Comparison of ENCODE assay signal across 1 cellular context in the genomic region with DNA sequence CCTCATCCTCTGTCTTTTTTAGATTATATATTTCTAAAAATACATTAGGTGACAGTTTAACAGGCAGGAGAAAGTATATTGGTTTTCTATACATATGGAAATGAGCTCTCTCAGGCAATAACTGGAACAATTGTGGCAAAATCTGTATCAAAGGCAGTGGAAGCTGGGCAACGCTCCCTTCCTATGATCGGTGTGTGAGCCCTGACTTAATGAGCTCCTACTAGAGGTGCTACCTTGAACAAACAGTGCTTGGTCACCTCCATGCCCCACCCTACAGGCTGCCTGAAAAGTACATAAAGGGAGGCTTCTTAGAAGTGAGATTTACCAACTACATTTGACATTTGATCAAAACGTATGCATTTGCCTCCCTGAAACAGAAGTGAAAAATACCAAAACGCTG.
TF ChIP-seq lines count a peak whose summit lies in the region.

No MANE protein-coding gene starts in this region.

TF ChIP-seq in GM12878, 131 proteins besides CTCF, POLR2A, EP300 and RAD21 (continued from another document):
- TF ChIP-seq, protein P1, sequence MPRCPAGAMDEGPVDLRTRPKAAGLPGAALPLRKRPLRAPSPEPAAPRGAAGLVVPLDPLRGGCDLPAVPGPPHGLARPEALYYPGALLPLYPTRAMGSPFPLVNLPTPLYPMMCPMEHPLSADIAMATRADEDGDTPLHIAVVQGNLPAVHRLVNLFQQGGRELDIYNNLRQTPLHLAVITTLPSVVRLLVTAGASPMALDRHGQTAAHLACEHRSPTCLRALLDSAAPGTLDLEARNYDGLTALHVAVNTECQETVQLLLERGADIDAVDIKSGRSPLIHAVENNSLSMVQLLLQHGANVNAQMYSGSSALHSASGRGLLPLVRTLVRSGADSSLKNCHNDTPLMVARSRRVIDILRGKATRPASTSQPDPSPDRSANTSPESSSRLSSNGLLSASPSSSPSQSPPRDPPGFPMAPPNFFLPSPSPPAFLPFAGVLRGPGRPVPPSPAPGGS (IDR thresholded peaks at IDR 0.05; ENCODE audit: borderline replicate concordance, insufficient read depth, low read depth, low read length, poor library complexity, severe bottlenecking), result no peak
- TF ChIP-seq NR2F1 (conservative IDR thresholded peaks at IDR 0.05) (no peak), ATF3 (IDR thresholded peaks at IDR 0.05; ENCODE audit: borderline replicate concordance, extremely low read depth, low read depth, low read length) (no peak), MLLT1 (IDR thresholded peaks at IDR 0.05) (no peak), NFIC (IDR thresholded peaks at IDR 0.05; ENCODE audit: low read depth, low read length) (no peak)
